7 cellular contexts compared by ENCODE assay signal in the genomic region with DNA sequence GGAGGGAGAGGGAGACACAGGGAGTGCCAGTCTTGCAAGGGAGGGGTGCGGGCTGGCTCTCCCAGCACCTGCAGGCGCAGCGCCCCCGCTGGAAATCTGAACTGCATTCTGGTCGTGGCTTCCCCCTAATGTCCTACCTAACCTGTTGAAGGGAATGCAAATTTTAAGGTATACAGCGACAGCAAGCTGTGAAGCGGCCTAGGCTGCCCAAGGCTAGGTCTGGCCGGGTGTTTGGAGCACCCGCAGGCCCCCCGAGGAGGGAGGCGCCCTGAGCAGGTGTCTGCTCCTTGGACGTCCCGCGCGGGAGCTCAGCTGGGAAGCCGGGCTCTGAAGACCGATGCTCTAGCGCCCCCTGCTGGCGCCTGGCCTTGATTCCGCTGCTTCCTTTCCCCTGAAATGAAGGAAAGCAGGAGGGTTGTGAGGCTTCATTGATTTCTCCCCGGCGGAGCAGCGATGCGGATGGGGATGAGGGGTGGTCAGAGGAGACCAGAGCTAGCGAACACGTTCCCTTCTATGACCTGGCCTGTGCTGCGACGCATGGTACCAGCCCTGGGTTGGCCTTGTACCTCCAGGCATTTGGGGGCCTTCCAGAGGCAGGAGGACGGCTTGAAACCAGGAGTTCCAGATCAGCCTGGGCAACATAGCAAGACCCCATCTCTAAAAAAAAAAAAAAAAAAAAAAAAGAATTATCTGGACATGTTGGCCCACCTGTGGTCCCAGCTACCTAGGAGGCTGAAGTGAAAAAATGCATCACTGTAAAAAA.
DNase-seq lines count a peak whose midpoint lies in the region; ATAC-seq and TF ChIP-seq lines count a peak whose summit lies in the region.

No MANE protein-coding gene starts in this region.

- H3K36me3 ChIP-seq in SK-N-SH (replicated peaks in 1 of 2; ENCODE audit: control insufficient read depth in 1 of 2, insufficient read depth in 2 of 2, low read length in 1 of 2), result no peaks in the 10 kb centered on the region
- H3K36me3 ChIP-seq in adrenal gland (replicated peaks in 1 of 2), result no peaks in the 10 kb centered on the region
- H3K36me3 ChIP-seq in psoas muscle (ENCODE audit: insufficient read depth in 1 of 2, low read depth in 1 of 2), result no peaks in the 10 kb centered on the region

- intact Hi-C loops in adrenal gland (cut with DNase I) (loop anchor here (5.0 kb wide), 2 partner anchors 601 to 876 kb away; a partner anchor contains a TSS), right cardiac atrium (cut with DNase I) (loop anchor here (1.0 to 5.0 kb wide), 4 partner anchors 496 to 876 kb away; no protein-coding TSS in a partner anchor), psoas muscle (cut with DNase I) (loop anchor here (2.0 to 10.0 kb wide), 6 partner anchors 118 to 906 kb away; a partner anchor contains a TSS)

- peak; percentile 84 for TF ChIP-seq RAD21 in SK-N-SH (IDR thresholded peaks at IDR 0.05; ENCODE audit: low read length)

- POLR2A ChIA-PET in SK-N-SH (lab: Yijun Ruan, JAX), result no interaction called here

- CTCF ChIA-PET in SK-N-SH (lab: Yijun Ruan, JAX), result interaction anchor here (0.6 to 6.3 kb wide), 41 partner anchors 9 to 1554 kb away, joined by 3 to 141 read pairs (median 4); no protein-coding TSS in a partner anchor

- no peak overlapping the region for H2AFZ ChIP-seq in SK-N-SH (ENCODE audit: low read depth)

- 5% methylated on average over 29 of the region's 29 CpGs for WGBS in SK-N-SH (ENCODE audit: low lambda C conversion rate)
- 4 to 15% (median 4%) methylated on average over 13 to 29 of the region's 29 CpGs for WGBS in adrenal gland, 4 donors
- 6% methylated on average over 29 of the region's 29 CpGs for WGBS in right cardiac atrium
- WGBS in psoas muscle, 3 donors, result 5 to 6% (median 5%) methylated on average over 23 to 29 of the region's 29 CpGs

- no peak overlapping the region for H3K4me2 ChIP-seq in SK-N-SH

- peak; percentile 45 to 61 for ATAC-seq in right cardiac atrium
- peak; percentile 46 to 76 (median 66) for ATAC-seq in psoas muscle
- no peak for ATAC-seq in GM21723 (IDR thresholded peaks at IDR 0.05; ENCODE audit: unreplicated experiment)

- H3K4me3 ChIP-seq in LNCaP clone FGC (ENCODE audit: low read depth, low read length), result no peak overlapping the region
- H3K4me3 ChIP-seq in SK-N-SH (ENCODE audit: low read depth in 2 of 2, low read length in 1 of 2), result peak overlapping the region in 1 of 2 experiments; percentile 27; a peak in 1 of 4 replicates
- no peak overlapping the region for H3K4me3 ChIP-seq in adrenal gland
- H3K4me3 ChIP-seq in right cardiac atrium (ENCODE audit: low read length), result no peak overlapping the region
- no peak overlapping the region for H3K4me3 ChIP-seq in psoas muscle

- H3K4me1 ChIP-seq in SK-N-SH (ENCODE audit: control insufficient read depth in 1 of 2, insufficient read depth in 2 of 2, low read depth in 1 of 2, low read length in 1 of 2) (no peaks in the 10 kb centered on the region; a peak in 1 of 4 replicates), adrenal gland (replicated peaks in 1 of 2) (peaks cover 0 to 5% of the 10 kb centered on the region in 2 donors), right cardiac atrium (ENCODE audit: control insufficient read depth, insufficient read depth, low read length) (no peaks in the 10 kb centered on the region), psoas muscle (no peaks in the 10 kb centered on the region)

- TF ChIP-seq POLR2A in adrenal gland (IDR thresholded peaks at IDR 0.05), result no peak

- H4K20me1 ChIP-seq in SK-N-SH (ENCODE audit: insufficient read depth), result no peaks in the 10 kb centered on the region

- no peaks in the 10 kb centered on the region for H3K9me2 ChIP-seq in SK-N-SH

- H3K27ac ChIP-seq in SK-N-SH (ENCODE audit: low read depth in 2 of 2, low read length in 1 of 2) (no peak overlapping the region), adrenal gland (no peak overlapping the region), right cardiac atrium (ENCODE audit: low read length) (no peak overlapping the region), psoas muscle (no peak overlapping the region)

- no peaks in the 10 kb centered on the region for H3F3A ChIP-seq in SK-N-SH (replicated peaks; ENCODE audit: insufficient read depth)

- no peak for TF ChIP-seq EP300 in SK-N-SH (IDR thresholded peaks at IDR 0.05; ENCODE audit: borderline replicate concordance in 1 of 2, low read depth in 1 of 2, low read length in 1 of 2)

- H3K79me2 ChIP-seq in SK-N-SH (ENCODE audit: insufficient read depth), result no peaks in the 10 kb centered on the region

- H3K9me3 ChIP-seq in SK-N-SH (no peaks in the 10 kb centered on the region), adrenal gland (replicated peaks in 1 of 3) (no peaks in the 10 kb centered on the region), right cardiac atrium (ENCODE audit: control insufficient read depth, low read length) (no peaks in the 10 kb centered on the region), psoas muscle (no peaks in the 10 kb centered on the region)

- H3K9ac ChIP-seq in SK-N-SH, result no peak overlapping the region

- DNase-seq in LNCaP clone FGC (ENCODE audit: low read depth) (peak; percentile 6), SK-N-SH (peak; percentile 89), adrenal gland (peak; percentile 75 to 91 (median 87)), right cardiac atrium (peak; percentile 79 to 91 (median 91)), psoas muscle (peak; percentile 71 to 85)

- H3K27me3 ChIP-seq in SK-N-SH (ENCODE audit: insufficient read depth) (no peaks in the 10 kb centered on the region), adrenal gland (peaks cover 4% of the 10 kb centered on the region), right cardiac atrium (ENCODE audit: control insufficient read depth, insufficient read depth) (no peaks in the 10 kb centered on the region), psoas muscle (ENCODE audit: insufficient read depth in 3 of 3, low read length in 2 of 3) (peaks cover 0 to 4% (median 0%) of the 10 kb centered on the region in 3 donors)

- peak; percentile 91 for TF ChIP-seq CTCF in GM12873 (IDR thresholded peaks at IDR 0.05; ENCODE audit: insufficient read depth, low read depth, low read length, missing control alignments)
- peak; percentile 87 for TF ChIP-seq CTCF in LNCaP clone FGC (IDR thresholded peaks at IDR 0.05; ENCODE audit: control insufficient read depth, extremely low read depth, insufficient read depth)
- peak; percentile 92 for TF ChIP-seq CTCF in SK-N-SH (IDR thresholded peaks at IDR 0.05)
- TF ChIP-seq CTCF in adrenal gland (IDR thresholded peaks at IDR 0.05), result peak; percentile 76 to 92 (median 91)
- peak; percentile 95 for TF ChIP-seq CTCF in psoas muscle (IDR thresholded peaks at IDR 0.05)

TF ChIP-seq in SK-N-SH, 30 proteins besides CTCF, POLR2A, EP300 and RAD21:
- TF ChIP-seq RCOR1 (IDR thresholded peaks at IDR 0.05; ENCODE audit: low read length), result no peak
- TF ChIP-seq POLR2AphosphoS5 (IDR thresholded peaks at IDR 0.05; ENCODE audit: low read depth, low read length), result no peak
- peak; percentile 80 for TF ChIP-seq SMC3 (IDR thresholded peaks at IDR 0.05; ENCODE audit: low read depth, low read length)

Comparison
In these comparisons a context has a peak if more than half of its experiments do, and no peak if none do; other contexts are left out.
1. DNase-seq: peak in every context shown above with its lines; median percentile 91 in right cardiac atrium; 89 in SK-N-SH; 87 in adrenal gland; 78 in psoas muscle; 6 in LNCaP clone FGC.